Comparison of ENCODE assay signal across 1 cellular context in the genomic region with DNA sequence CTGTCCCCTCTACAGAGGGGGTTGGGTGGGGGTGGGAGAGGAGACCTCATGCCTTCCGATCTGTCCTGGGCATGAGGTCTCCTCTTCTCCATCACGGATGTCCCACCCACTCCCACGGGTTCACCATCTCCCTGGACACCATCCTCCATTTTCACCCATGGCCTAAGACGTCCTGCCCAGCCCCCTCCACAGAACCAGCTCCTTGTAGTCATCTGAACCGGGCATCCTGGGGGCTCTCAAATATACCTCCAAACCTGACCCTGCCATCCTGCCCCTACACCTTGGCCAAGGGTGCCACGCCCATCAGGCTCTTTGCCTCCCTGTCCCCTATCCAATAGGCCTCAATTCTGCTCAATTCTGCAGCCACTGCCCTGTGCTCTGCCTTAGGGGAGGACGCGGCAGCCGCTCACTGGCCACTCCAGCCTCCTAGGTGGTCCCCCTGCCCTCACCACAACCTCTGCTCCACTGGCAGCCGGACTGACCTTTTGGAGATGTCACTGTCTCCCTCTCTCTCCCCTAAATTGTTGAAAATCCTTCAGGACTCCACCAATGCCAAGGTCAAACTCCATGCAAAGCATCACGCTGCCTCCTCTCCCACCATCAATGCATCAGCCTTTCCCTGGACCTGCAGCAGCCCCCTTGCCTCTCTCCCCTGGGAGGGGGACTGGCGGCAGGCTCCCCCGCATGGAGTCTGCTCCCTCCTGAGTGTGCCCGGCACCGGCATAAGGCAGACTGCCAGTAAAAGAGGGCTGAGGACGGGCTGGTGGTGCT.
TF ChIP-seq lines count a peak whose summit lies in the region.

No MANE protein-coding gene starts in this region.

TF ChIP-seq in endothelial cell of umbilical vein, 7 proteins besides CTCF, POLR2A, EP300 and RAD21:
- TF ChIP-seq FOS (IDR thresholded peaks at IDR 0.05; ENCODE audit: borderline replicate concordance, insufficient read depth, low read length) (no peak), POLR2AphosphoS5 (IDR thresholded peaks at IDR 0.05; ENCODE audit: insufficient read depth, low read depth, low read length) (no peak), GATA2 (IDR thresholded peaks at IDR 0.05; ENCODE audit: insufficient read depth, insufficient read length, low read depth, low read length) (no peak), MYC (IDR thresholded peaks at IDR 0.05; ENCODE audit: low read depth, low read length) (no peak), EZH2 (IDR thresholded peaks at IDR 0.05; ENCODE audit: borderline replicate concordance, low read depth, low read length, severe bottlenecking) (no peak), JUN (IDR thresholded peaks at IDR 0.05; ENCODE audit: borderline replicate concordance, insufficient read depth, insufficient read length, low read depth) (no peak)
- TF ChIP-seq, protein P1, sequence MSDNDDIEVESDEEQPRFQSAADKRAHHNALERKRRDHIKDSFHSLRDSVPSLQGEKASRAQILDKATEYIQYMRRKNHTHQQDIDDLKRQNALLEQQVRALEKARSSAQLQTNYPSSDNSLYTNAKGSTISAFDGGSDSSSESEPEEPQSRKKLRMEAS (IDR thresholded peaks at IDR 0.05; ENCODE audit: insufficient read depth, insufficient read length), result no peak
